In genomic region chr2:212088353-212088752, GRCh38 we compare ENCODE assay signal across 23 cellular contexts.
"Had no signal": no experiment of that assay in that cellular context is flagged by ENCODE, and none has a peak within 500 bp of the region (broad histone marks: within the 10 kb centered on the region; RNA-seq: fewer than 3 reads in every experiment).

No MANE protein-coding gene starts in this region.

- ATAC-seq: activated CD8-positive, alpha-beta T cell treated with anti-CD3 and anti-CD28 coated beads for 36 hours; activated T-cell treated with anti-CD3 and anti-CD28 coated beads, Interleukin-2, amount 50 U/mL, for 72 hours; left ventricle myocardium superior; naive thymus-derived CD8-positive, alpha-beta T cell; stimulated activated memory B cell treated with anti-CD40 and anti-IgM and Interleukin-4, amounts not matched to agents 10 μg/mL and 1 μg/mL and 100 μg/mL, for 72 hours; WTC11 had no signal

- H3K27ac ChIP-seq: esophagus squamous epithelium, neutrophil, thyroid gland had no signal

- H3K27me3 Mint-ChIP-seq: activated CD8-positive, alpha-beta T cell treated with anti-CD3 and anti-CD28 coated beads for 36 hours; activated naive CD8-positive, alpha-beta T cell; central memory CD8-positive, alpha-beta T cell; memory B cell; naive thymus-derived CD8-positive, alpha-beta T cell; stimulated activated memory B cell treated with anti-CD40 and anti-IgM and Interleukin-4, amounts not matched to agents 10 μg/mL and 1 μg/mL and 100 μg/mL, for 72 hours had no signal

- H3K4me3 Mint-ChIP-seq: activated CD8-positive, alpha-beta T cell treated with anti-CD3 and anti-CD28 coated beads for 36 hours; activated naive CD8-positive, alpha-beta T cell; activated T-cell treated with anti-CD3 and anti-CD28 coated beads, Interleukin-2, amount 50 U/mL, for 72 hours; brain; central memory CD8-positive, alpha-beta T cell; memory B cell; naive thymus-derived CD8-positive, alpha-beta T cell; stimulated activated memory B cell treated with anti-CD40 and anti-IgM and Interleukin-4, amounts not matched to agents 10 μg/mL and 1 μg/mL and 100 μg/mL, for 72 hours; WTC11 had no signal

- H3K27me3 ChIP-seq: esophagus squamous epithelium, neutrophil, thyroid gland had no signal

- H3K4me3 ChIP-seq: esophagus squamous epithelium, thyroid gland had no signal

- H3K9me3 Mint-ChIP-seq: activated CD8-positive, alpha-beta T cell treated with anti-CD3 and anti-CD28 coated beads for 36 hours; brain; memory B cell; stimulated activated memory B cell treated with anti-CD40 and anti-IgM and Interleukin-4, amounts not matched to agents 10 μg/mL and 1 μg/mL and 100 μg/mL, for 72 hours; WTC11 had no signal

- H3K36me3 ChIP-seq: esophagus squamous epithelium, neutrophil, thyroid gland had no signal

- H3K27ac Mint-ChIP-seq: activated CD8-positive, alpha-beta T cell treated with anti-CD3 and anti-CD28 coated beads for 36 hours; activated naive CD8-positive, alpha-beta T cell; activated T-cell treated with anti-CD3 and anti-CD28 coated beads, Interleukin-2, amount 50 U/mL, for 72 hours; brain; memory B cell; naive thymus-derived CD8-positive, alpha-beta T cell; stimulated activated memory B cell treated with anti-CD40 and anti-IgM and Interleukin-4, amounts not matched to agents 10 μg/mL and 1 μg/mL and 100 μg/mL, for 72 hours; WTC11 had no signal

- H3K4me1 Mint-ChIP-seq: central memory CD8-positive, alpha-beta T cell; memory B cell; naive thymus-derived CD8-positive, alpha-beta T cell; stimulated activated memory B cell treated with anti-CD40 and anti-IgM and Interleukin-4, amounts not matched to agents 10 μg/mL and 1 μg/mL and 100 μg/mL, for 72 hours; WTC11 had no signal

- H3K36me3 Mint-ChIP-seq: activated naive CD8-positive, alpha-beta T cell; brain; memory B cell; naive thymus-derived CD8-positive, alpha-beta T cell; stimulated activated memory B cell treated with anti-CD40 and anti-IgM and Interleukin-4, amounts not matched to agents 10 μg/mL and 1 μg/mL and 100 μg/mL, for 72 hours; WTC11 had no signal

- H3K4me1 ChIP-seq: esophagus squamous epithelium, thyroid gland had no signal

- H3K9me3 ChIP-seq: esophagus squamous epithelium, neutrophil, thyroid gland had no signal

- DNase-seq: activated CD4-positive, alpha-beta T cell treated with anti-CD3 and anti-CD28 coated beads for 4 hours; activated CD8-positive, alpha-beta memory T cell treated with anti-CD3 and anti-CD28 coated beads, Interleukin-2, amount 50 U/mL, for 4 hours; activated CD8-positive, alpha-beta T cell treated with anti-CD3 and anti-CD28 coated beads for 36 hours; activated gamma-delta T cell; activated T-cell treated with anti-CD3 and anti-CD28 coated beads, Interleukin-2, amount 50 U/mL, for 72 hours; amygdala; cortex of kidney; effector CD4-positive, alpha-beta T cell; esophagus squamous epithelium; kidney glomerular epithelial cell; left ventricle myocardium superior; naive thymus-derived CD8-positive, alpha-beta T cell; posterior cingulate gyrus; retina; stimulated activated CD4-positive, alpha-beta T cell treated with anti-CD3 and anti-CD28 coated beads, Interleukin-2, amount 100 ng/mL, for 48 hours; thyroid gland had no signal
